12 cellular contexts compared by ENCODE assay signal in the genomic region with DNA sequence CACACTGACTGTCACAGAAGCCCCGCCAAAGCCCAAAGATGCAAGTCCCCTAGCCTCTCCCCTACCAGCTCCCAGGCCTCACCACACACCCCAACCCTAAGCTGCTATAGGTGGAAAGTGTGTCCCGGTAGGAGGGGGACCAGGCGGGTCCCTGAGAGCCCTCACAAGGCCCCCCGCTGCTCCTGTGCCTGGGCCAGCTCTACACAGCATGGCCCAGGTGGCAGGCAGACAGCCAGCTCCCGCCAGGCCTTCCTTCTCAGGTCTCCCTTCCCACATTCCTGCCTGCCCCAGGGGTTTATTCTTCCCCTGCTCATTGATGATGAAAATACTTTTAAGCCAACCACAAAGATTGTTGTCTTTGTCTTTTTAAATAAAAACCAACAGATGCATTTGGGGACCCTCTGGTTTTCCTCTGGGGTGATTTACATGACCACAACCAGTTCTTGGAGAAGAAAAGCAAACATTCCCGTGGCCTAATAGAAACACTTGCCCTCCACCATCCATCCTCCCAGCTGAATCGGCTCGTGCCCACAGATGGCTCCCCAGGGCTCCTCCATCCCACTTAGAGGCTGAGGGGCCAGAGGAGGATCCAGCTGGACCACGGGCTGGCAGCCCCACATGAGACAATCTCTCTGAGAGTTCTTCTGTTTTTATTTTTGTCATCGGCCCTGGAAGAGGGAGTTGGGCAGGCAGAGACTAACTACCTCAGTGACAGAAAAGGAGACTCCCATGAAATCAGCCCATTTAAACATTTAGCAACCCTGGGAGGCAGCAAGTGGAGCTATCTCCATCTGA.
DNase-seq lines count a peak whose midpoint lies in the region; ATAC-seq and TF ChIP-seq lines count a peak whose summit lies in the region.
"Had no signal": no experiment of that assay in that cellular context is flagged by ENCODE, and none has a peak within 500 bp of the region (broad histone marks: within the 10 kb centered on the region; RNA-seq: fewer than 3 reads in every experiment).

No MANE protein-coding gene starts in this region.

- H3K4me1 ChIP-seq in RWPE2 (ENCODE audit: insufficient read depth, poor library complexity, severe bottlenecking) (no peaks in the 10 kb centered on the region), left lung (peaks cover 9 to 14% of the 10 kb centered on the region in 2 donors)

- H3K4me3 ChIP-seq in AG10803 (ENCODE audit: low read length) (no peak overlapping the region), RWPE2 (ENCODE audit: severe bottlenecking) (no peak overlapping the region), left lung (no peak overlapping the region)

- H3K36me3 ChIP-seq in RWPE2 (ENCODE audit: low read depth) (no peaks in the 10 kb centered on the region), left lung (no peaks in the 10 kb centered on the region)

- no peak for ATAC-seq in RWPE2 (ENCODE audit: low read depth)
- ATAC-seq in left lung = no peak
- ATAC-seq: activated CD4-positive, CD25-positive, alpha-beta regulatory T cell treated with anti-CD3 and anti-CD28 coated beads, Interleukin-2, amount 50 U/mL, for 24 hours; CD8-positive, alpha-beta T cell had no signal

- intact Hi-C loops in left lung (cut with DNase I) = no loop called here

- peak; percentile 15 for DNase-seq in AG10803 (ENCODE audit: low read depth)
- DNase-seq in DMS79 treated with DMSO at 0.1 percent for 48 hours (lab: John Stamatoyannopoulos, UW) = peak; percentile 81
- peak; percentile 19 for DNase-seq in RWPE2 (ENCODE audit: low spot score)
- peak; percentile 27 to 43 for DNase-seq in left lung
- DNase-seq in RPMI8226 = no peak
- DNase-seq in RKO (ENCODE audit: low spot score) = no peak
- no peak for DNase-seq in globus pallidus (ENCODE audit: low spot score)
- no peak for DNase-seq in DMS53 (lab: John Stamatoyannopoulos, UW)
- DNase-seq: activated naive CD4-positive, alpha-beta T cell treated with anti-CD3 and anti-CD28 coated beads for 36 hours; kidney glomerular epithelial cell had no signal

- no peak for TF ChIP-seq CTCF in AG10803 (conservative IDR thresholded peaks at IDR 0.05; ENCODE audit: low read length)
- no peak for TF ChIP-seq CTCF in RWPE2 (IDR thresholded peaks at IDR 0.05; ENCODE audit: poor library complexity, severe bottlenecking)
- no peak for TF ChIP-seq CTCF in left lung (IDR thresholded peaks at IDR 0.05)

- no peaks in the 10 kb centered on the region for H3K9me3 ChIP-seq in RWPE2 (ENCODE audit: severe bottlenecking)
- H3K9me3 ChIP-seq in left lung = no peaks in the 10 kb centered on the region

- no peaks in the 10 kb centered on the region for H3K27me3 ChIP-seq in RWPE2 (ENCODE audit: insufficient read depth, poor library complexity, severe bottlenecking)
- no peaks in the 10 kb centered on the region for H3K27me3 ChIP-seq in left lung

- no peak overlapping the region for H3K27ac ChIP-seq in RWPE2 (ENCODE audit: poor library complexity, severe bottlenecking)
- H3K27ac ChIP-seq in left lung = no peak overlapping the region

Comparison
In these comparisons a context has a peak if more than half of its experiments do, and no peak if none do; other contexts are left out.
1. DNase-seq: peak in AG10803 (single experiment), DMS79 treated with DMSO at 0.1 percent for 48 hours (single experiment), RWPE2 (single experiment) and left lung (2 of 2); none in RPMI8226 (single experiment), RKO (single experiment), globus pallidus (single experiment) and DMS53 (single experiment).